Comparison of ENCODE assay signal across 17 cellular contexts in the genomic region with DNA sequence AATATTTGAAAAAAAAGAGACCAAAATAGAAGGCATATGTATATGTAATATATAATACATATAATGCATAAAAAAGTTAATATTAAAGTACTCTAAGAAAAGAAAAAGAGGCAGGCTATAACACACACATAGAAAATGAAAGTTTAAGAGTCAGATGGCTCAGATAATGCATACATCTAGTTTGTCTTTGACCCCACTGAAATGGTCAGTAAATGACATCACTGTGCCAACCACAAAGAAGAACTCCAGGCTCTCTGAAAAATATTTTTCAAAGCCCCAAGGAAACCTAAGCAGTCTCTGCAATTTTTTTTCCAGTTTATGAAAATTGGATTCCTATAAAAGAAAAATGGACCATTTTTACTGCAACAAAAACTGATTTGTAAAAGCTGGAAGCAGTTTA. TPM values are rescaled to one million over a fixed set of nuclear protein-coding genes. Genes with fewer than 3 reads are reported as not detected.
DNase-seq lines count a peak whose midpoint lies in the region; ATAC-seq and TF ChIP-seq lines count a peak whose summit lies in the region.
"Had no signal": no experiment of that assay in that cellular context is flagged by ENCODE, and none has a peak within 500 bp of the region (broad histone marks: within the 10 kb centered on the region; RNA-seq: fewer than 3 reads in every experiment).

No MANE protein-coding gene starts in this region.

- no peak overlapping the region for H3K14ac ChIP-seq in mesenchymal stem cell (ENCODE audit: low read length in 2 of 2)

- no peak overlapping the region for H3K27ac ChIP-seq in mesenchymal stem cell (ENCODE audit: low read length, poor library complexity, severe bottlenecking)
- H3K27ac ChIP-seq: ascending aorta, Peyer's patch, sigmoid colon, suprapubic skin had no signal

- no peak overlapping the region for H2BK15ac ChIP-seq in mesenchymal stem cell (ENCODE audit: low read depth, poor library complexity, severe bottlenecking)

- H3K9me3 ChIP-seq in mesenchymal stem cell (ENCODE audit: control insufficient read depth, low read length) = no peaks in the 10 kb centered on the region
- H3K9me3 ChIP-seq: ascending aorta, HAP-1, Peyer's patch, sigmoid colon, suprapubic skin had no signal

- H3K27me3 Mint-ChIP-seq in WTC11 (ENCODE audit: low read depth) = no peaks in the 10 kb centered on the region
- H3K27me3 Mint-ChIP-seq: activated CD4-positive, alpha-beta T cell treated with anti-CD3 and anti-CD28 coated beads, Interleukin-2, amount 10 ng/mL, durations not matched to agents 24 days and 14 days had no signal

- POLR2A ChIA-PET in GM10248 (lab: Yijun Ruan, JAX) (no interaction called here), WTC11 (lab: Charles Lee) (no interaction called here)

- no peak overlapping the region for H3K9ac ChIP-seq in mesenchymal stem cell (ENCODE audit: low read length)

- H3K4me1 ChIP-seq in mesenchymal stem cell (ENCODE audit: control insufficient read depth, insufficient read depth, low read depth, low read length) = no peaks in the 10 kb centered on the region
- H3K4me1 ChIP-seq: ascending aorta, Peyer's patch, sigmoid colon, suprapubic skin had no signal

- peaks cover 4% of the 10 kb centered on the region for H3K4me1 Mint-ChIP-seq in WTC11

- H3K4me3 ChIP-seq in cardiac fibroblast (replicated peaks in 1 of 2; ENCODE audit: low read depth in 2 of 2, low read length in 2 of 2) = no peak overlapping the region
- no peak overlapping the region for H3K4me3 ChIP-seq in mesenchymal stem cell (ENCODE audit: insufficient read depth in 1 of 2, low read depth in 1 of 2, low read length in 2 of 2)
- H3K4me3 ChIP-seq: ascending aorta, HAP-1, Peyer's patch, sigmoid colon, suprapubic skin had no signal

- no peak overlapping the region for H2BK120ac ChIP-seq in mesenchymal stem cell (ENCODE audit: low read depth, low read length)

- no peaks in the 10 kb centered on the region for H3K9me3 Mint-ChIP-seq in WTC11
- H3K9me3 Mint-ChIP-seq: activated CD4-positive, alpha-beta T cell treated with anti-CD3 and anti-CD28 coated beads, Interleukin-2, amount 10 ng/mL, durations not matched to agents 24 days and 14 days had no signal

- H4K91ac ChIP-seq in mesenchymal stem cell (ENCODE audit: low read length) = no peak overlapping the region

- no peaks in the 10 kb centered on the region for H3K79me1 ChIP-seq in mesenchymal stem cell (replicated peaks; ENCODE audit: low read length, poor library complexity, severe bottlenecking)

- H2AK5ac ChIP-seq in mesenchymal stem cell (ENCODE audit: low read length, severe bottlenecking) = no peak overlapping the region

- H3K27ac Mint-ChIP-seq in WTC11 = no peak overlapping the region
- H3K27ac Mint-ChIP-seq: activated CD4-positive, alpha-beta T cell treated with anti-CD3 and anti-CD28 coated beads, Interleukin-2, amount 10 ng/mL, durations not matched to agents 24 days and 14 days had no signal

- H3K27me3 ChIP-seq in mesenchymal stem cell (ENCODE audit: control insufficient read depth in 1 of 2, insufficient read depth in 1 of 2, low read length in 2 of 2) = no peaks in the 10 kb centered on the region
- H3K27me3 ChIP-seq: ascending aorta, Peyer's patch, sigmoid colon, suprapubic skin had no signal

- ATAC-seq in WTC11 (no peak), GM19023 (IDR thresholded peaks at IDR 0.05; ENCODE audit: unreplicated experiment) (no peak), HG03135 (IDR thresholded peaks at IDR 0.05; ENCODE audit: unreplicated experiment) (no peak)

- no peak overlapping the region for H2BK5ac ChIP-seq in mesenchymal stem cell (ENCODE audit: low read depth, low read length, poor library complexity, severe bottlenecking)

- no peak overlapping the region for H4K8ac ChIP-seq in mesenchymal stem cell (ENCODE audit: low read length)

- TF ChIP-seq CTCF in GM10248 (IDR thresholded peaks at IDR 0.05; ENCODE audit: control extremely low read depth, extremely low read depth, low read depth, missing control alignments) = no peak
- no peak for TF ChIP-seq CTCF in cardiac fibroblast (IDR thresholded peaks at IDR 0.05; ENCODE audit: low read depth, low read length)
- no peak for TF ChIP-seq CTCF in WTC11 (IDR thresholded peaks at IDR 0.05)

- no peak overlapping the region for H3K4me3 Mint-ChIP-seq in WTC11
- H3K4me3 Mint-ChIP-seq: activated CD4-positive, alpha-beta T cell treated with anti-CD3 and anti-CD28 coated beads, Interleukin-2, amount 10 ng/mL, durations not matched to agents 24 days and 14 days had no signal

- DNase-seq in GM10248 (ENCODE audit: extremely low spot score) (peak; percentile 18), NCI-H226 (peak; percentile 4), cardiac fibroblast (ENCODE audit: low read depth in 2 of 2) (peak; percentile 25 to 41), mesenchymal stem cell (peak; percentile 65), WTC11 (ENCODE audit: low spot score) (no peak)
- DNase-seq in activated naive CD4-positive, alpha-beta T cell treated with Interleukin-2 at 50 U/mL for 16 hours = no peak
- DNase-seq: activated CD4-positive, alpha-beta T cell treated with anti-CD3 and anti-CD28 coated beads, Interleukin-2, amount 10 ng/mL, durations not matched to agents 24 days and 14 days; dermis blood vessel endothelial cell; kidney glomerular epithelial cell; NCI-H1105; Peyer's patch; sigmoid colon had no signal

- peaks cover 12 to 27% of the 10 kb centered on the region in 2 experiments for H3K36me3 ChIP-seq in mesenchymal stem cell (ENCODE audit: control insufficient read depth in 1 of 2, insufficient read depth in 2 of 2, low read depth in 1 of 2, low read length in 2 of 2)
- H3K36me3 ChIP-seq: HAP-1 had no signal

- H3K23ac ChIP-seq in mesenchymal stem cell (ENCODE audit: low read length in 2 of 2) = no peak overlapping the region

- H2AFZ ChIP-seq in mesenchymal stem cell (ENCODE audit: low read depth, low read length) = no peak overlapping the region

- H2BK12ac ChIP-seq in mesenchymal stem cell (ENCODE audit: low read length in 2 of 2) = no peak overlapping the region

- no peak overlapping the region for H3K4ac ChIP-seq in mesenchymal stem cell (ENCODE audit: low read depth in 1 of 2, low read length in 2 of 2)

- H3K36me3 Mint-ChIP-seq in WTC11 = no peaks in the 10 kb centered on the region

- H3K18ac ChIP-seq in mesenchymal stem cell (ENCODE audit: low read depth in 1 of 2, low read length in 2 of 2) = no peak overlapping the region

- CTCF ChIA-PET in GM10248 (lab: Yijun Ruan, JAX) (interaction anchor here (1.0 kb wide), 1 partner anchor 10 kb away, joined by 3 read pairs; no protein-coding TSS in a partner anchor), WTC11 (lab: Charles Lee) (interaction anchor here (1.0 to 1.4 kb wide), 2 partner anchors 20 to 740 kb away, joined by 4 read pairs; no protein-coding TSS in a partner anchor)

- no peak overlapping the region for H3K4me2 ChIP-seq in mesenchymal stem cell (ENCODE audit: low read length, poor library complexity, severe bottlenecking)

TF ChIP-seq in WTC11, 78 proteins besides CTCF, POLR2A, EP300 and RAD21 (continues in another document):
- TF ChIP-seq, protein P1, sequence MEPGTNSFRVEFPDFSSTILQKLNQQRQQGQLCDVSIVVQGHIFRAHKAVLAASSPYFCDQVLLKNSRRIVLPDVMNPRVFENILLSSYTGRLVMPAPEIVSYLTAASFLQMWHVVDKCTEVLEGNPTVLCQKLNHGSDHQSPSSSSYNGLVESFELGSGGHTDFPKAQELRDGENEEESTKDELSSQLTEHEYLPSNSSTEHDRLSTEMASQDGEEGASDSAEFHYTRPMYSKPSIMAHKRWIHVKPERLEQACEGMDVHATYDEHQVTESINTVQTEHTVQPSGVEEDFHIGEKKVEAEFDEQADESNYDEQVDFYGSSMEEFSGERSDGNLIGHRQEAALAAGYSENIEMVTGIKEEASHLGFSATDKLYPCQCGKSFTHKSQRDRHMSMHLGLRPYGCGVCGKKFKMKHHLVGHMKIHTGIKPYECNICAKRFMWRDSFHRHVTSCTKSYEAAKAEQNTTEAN (CRISPR knock-in tag; IDR thresholded peaks at IDR 0.05) = no peak
- TF ChIP-seq, protein P2, sequence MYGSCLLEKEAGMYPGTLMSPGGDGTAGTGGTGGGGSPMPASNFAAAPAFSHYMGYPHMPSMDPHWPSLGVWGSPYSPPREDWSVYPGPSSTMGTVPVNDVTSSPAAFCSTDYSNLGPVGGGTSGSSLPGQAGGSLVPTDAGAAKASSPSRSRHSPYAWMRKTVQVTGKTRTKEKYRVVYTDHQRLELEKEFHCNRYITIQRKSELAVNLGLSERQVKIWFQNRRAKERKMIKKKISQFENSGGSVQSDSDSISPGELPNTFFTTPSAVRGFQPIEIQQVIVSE (CRISPR knock-in tag; IDR thresholded peaks at IDR 0.05; ENCODE audit: borderline replicate concordance) = no peak
- no peak for TF ChIP-seq SOX15 (CRISPR knock-in tag; IDR thresholded peaks at IDR 0.05)
- no peak for TF ChIP-seq ZNF219 (CRISPR knock-in tag; IDR thresholded peaks at IDR 0.05; ENCODE audit: borderline replicate concordance)
- TF ChIP-seq HMGA2 (CRISPR knock-in tag; IDR thresholded peaks at IDR 0.05) = no peak
- TF ChIP-seq, protein P3, sequence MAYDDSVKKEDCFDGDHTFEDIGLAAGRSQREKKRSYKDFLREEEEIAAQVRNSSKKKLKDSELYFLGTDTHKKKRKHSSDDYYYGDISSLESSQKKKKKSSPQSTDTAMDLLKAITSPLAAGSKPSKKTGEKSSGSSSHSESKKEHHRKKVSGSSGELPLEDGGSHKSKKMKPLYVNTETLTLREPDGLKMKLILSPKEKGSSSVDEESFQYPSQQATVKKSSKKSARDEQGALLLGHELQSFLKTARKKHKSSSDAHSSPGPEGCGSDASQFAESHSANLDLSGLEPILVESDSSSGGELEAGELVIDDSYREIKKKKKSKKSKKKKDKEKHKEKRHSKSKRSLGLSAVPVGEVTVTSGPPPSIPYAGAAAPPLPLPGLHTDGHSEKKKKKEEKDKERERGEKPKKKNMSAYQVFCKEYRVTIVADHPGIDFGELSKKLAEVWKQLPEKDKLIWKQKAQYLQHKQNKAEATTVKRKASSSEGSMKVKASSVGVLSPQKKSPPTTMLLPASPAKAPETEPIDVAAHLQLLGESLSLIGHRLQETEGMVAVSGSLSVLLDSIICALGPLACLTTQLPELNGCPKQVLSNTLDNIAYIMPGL (CRISPR knock-in tag; IDR thresholded peaks at IDR 0.05) = no peak

RNA-seq across cellular contexts. Expression of a gene that starts 55.4 kb away (rescaled TPM):
- 3.4 TPM for polyA plus RNA-seq in mesenchymal stem cell (2013, experiment 1 of 2)
- polyA plus RNA-seq in mesenchymal stem cell (2013, experiment 2 of 2) = 3.4 TPM
- total RNA-seq in WTC11 (2021) = 4.8 to 5.3 TPM (median 4.9 TPM) in 3 replicates

Comparison
In these comparisons a context has a peak if more than half of its experiments do, and no peak if none do; other contexts are left out.
1. DNase-seq: peak in GM10248 (single experiment), NCI-H226 (single experiment), cardiac fibroblast (2 of 2) and mesenchymal stem cell (single experiment); none in WTC11 (single experiment) and activated naive CD4-positive, alpha-beta T cell treated with Interleukin-2 at 50 U/mL for 16 hours (single experiment).